Comparison of ENCODE assay signal across 12 cellular contexts in the genomic region with DNA sequence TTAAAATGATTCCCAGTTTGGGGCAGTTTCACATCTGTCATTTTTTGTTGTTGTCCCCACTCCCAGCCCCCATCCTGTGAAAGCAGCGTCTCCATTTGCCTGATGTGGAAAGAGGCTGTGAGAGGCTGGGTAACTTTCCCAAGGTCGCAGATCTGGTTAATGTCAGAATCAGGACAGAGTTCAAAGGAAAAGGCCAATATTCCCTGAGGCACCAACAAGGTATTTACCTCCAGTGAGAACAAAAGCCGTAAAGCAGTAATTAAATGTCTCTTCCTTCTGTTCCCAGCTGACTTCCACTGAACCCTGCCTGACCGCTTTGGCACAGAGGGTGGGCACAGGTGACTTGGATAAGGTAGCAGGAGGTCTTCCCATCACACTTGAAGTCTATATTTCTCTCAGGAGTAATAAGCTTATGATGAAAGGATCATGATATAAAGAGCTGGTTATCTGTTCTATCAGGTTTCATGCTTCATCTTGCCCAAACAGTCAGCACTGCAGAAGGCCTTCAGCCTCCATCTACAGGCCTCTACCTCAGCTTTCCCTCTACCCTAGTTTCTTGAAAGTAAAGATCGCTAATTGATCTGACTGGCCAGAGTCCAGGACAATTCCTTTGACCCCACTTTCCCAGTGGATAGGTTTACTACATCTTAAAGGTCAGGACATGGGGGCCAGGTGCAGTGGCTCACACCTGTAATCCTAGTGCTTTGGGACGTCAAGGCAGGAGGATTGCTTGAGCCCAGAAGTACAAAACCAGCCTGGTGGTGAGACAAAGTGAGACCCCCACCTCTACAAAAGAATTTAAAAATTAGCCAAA. TPM values are rescaled to one million over a fixed set of nuclear protein-coding genes. Genes with fewer than 3 reads are reported as not detected.
DNase-seq lines count a peak whose midpoint lies in the region; ATAC-seq and TF ChIP-seq lines count a peak whose summit lies in the region.
"Had no signal": no experiment of that assay in that cellular context is flagged by ENCODE, and none has a peak within 500 bp of the region (broad histone marks: within the 10 kb centered on the region; RNA-seq: fewer than 3 reads in every experiment).

No MANE protein-coding gene starts in this region.

- no peaks in the 10 kb centered on the region for H3K36me3 ChIP-seq in BLaER1 treated with 17β-estradiol and CSF1 and Interleukin-3, amounts not matched to agents 10 nM and 100 nM
- H3K36me3 ChIP-seq in Peyer's patch (no peaks in the 10 kb centered on the region), ovary (no peaks in the 10 kb centered on the region)

- WGBS in ovary, 3 donors: 62 to 68% (median 66%) methylated on average over 6 of the region's 6 CpGs

- no peaks in the 10 kb centered on the region for H3K27me3 ChIP-seq in BLaER1 treated with 17β-estradiol and CSF1 and Interleukin-3, amounts not matched to agents 10 nM and 100 nM
- H3K27me3 ChIP-seq in Peyer's patch (no peaks in the 10 kb centered on the region), ovary (no peaks in the 10 kb centered on the region)

- H3K9ac ChIP-seq in BLaER1 treated with 17β-estradiol and CSF1 and Interleukin-3, amounts not matched to agents 10 nM and 100 nM: peak overlapping the region in 2 of 11 experiments; percentile 34 to 54; a peak in 3 of 22 replicates

- no peak for TF ChIP-seq POLR2A in Peyer's patch (IDR thresholded peaks at IDR 0.05)
- no peak for TF ChIP-seq POLR2A in ovary (IDR thresholded peaks at IDR 0.05)

- DNase-seq in Peyer's patch (peak in 1 of 3 donors; percentile 55), epithelial cell of proximal tubule (ENCODE audit: low read depth) (no peak), ovary (peak in 2 of 5 donors; percentile 35 to 57), GM19240 (ENCODE audit: insufficient read length, low spot score) (no peak), NOMO-1 treated with DMSO at 0.1 percent for 48 hours (lab: John Stamatoyannopoulos, UW; ENCODE audit: unreplicated experiment) (no peak), foreskin melanocyte (no peak)
- DNase-seq: activated CD8-positive, alpha-beta memory T cell treated with anti-CD3 and anti-CD28 coated beads for 24 hours; CD4-positive, CD25-positive, alpha-beta regulatory T cell; effector CD8-positive, alpha-beta T cell had no signal

- peak overlapping the region in 6 of 11 experiments; percentile 25 to 81 (median 66); a peak in 10 of 22 replicates for H3K4me2 ChIP-seq in BLaER1 treated with 17β-estradiol and CSF1 and Interleukin-3, amounts not matched to agents 10 nM and 100 nM

- H3K9me3 ChIP-seq in BLaER1 treated with 17β-estradiol and CSF1 and Interleukin-3, amounts not matched to agents 10 nM and 100 nM (replicated peaks in 1 of 11): peaks cover 0 to 6% (median 0%) of the 10 kb centered on the region in 11 experiments; a peak in 3 of 22 replicates
- H3K9me3 ChIP-seq in Peyer's patch (no peaks in the 10 kb centered on the region), ovary (no peaks in the 10 kb centered on the region)

- ATAC-seq in GM18868 (IDR thresholded peaks at IDR 0.05; ENCODE audit: unreplicated experiment): no peak
- ATAC-seq: natural killer cell treated with Interleukin-12 subunit alpha and Interleukin-12 subunit beta and Interleukin-15 and Interleukin-18, amount 100 ng/mL, for 72 hours had no signal

- no peak for TF ChIP-seq CTCF in Peyer's patch (IDR thresholded peaks at IDR 0.05)
- no peak for TF ChIP-seq CTCF in epithelial cell of proximal tubule (conservative IDR thresholded peaks at IDR 0.05; ENCODE audit: low read depth, low read length)
- no peak for TF ChIP-seq CTCF in ovary (IDR thresholded peaks at IDR 0.05)

- peak overlapping the region in 4 of 11 experiments; percentile 14 to 77 (median 39); a peak in 6 of 22 replicates for H3K27ac ChIP-seq in BLaER1 treated with 17β-estradiol and CSF1 and Interleukin-3, amounts not matched to agents 10 nM and 100 nM
- H3K27ac ChIP-seq in Peyer's patch: peak overlapping the region; percentile 23 to 83 (median 50)
- peak overlapping the region; percentile 59 to 75 for H3K27ac ChIP-seq in ovary

- peaks cover 12 to 74% (median 43%) of the 10 kb centered on the region in 10 experiments; a peak in 18 of 20 replicates for H3K4me1 ChIP-seq in BLaER1 treated with 17β-estradiol and CSF1 and Interleukin-3, amounts not matched to agents 10 nM and 100 nM
- peaks cover 0 to 20% (median 3%) of the 10 kb centered on the region in 4 donors for H3K4me1 ChIP-seq in Peyer's patch
- peaks cover 13% of the 10 kb centered on the region for H3K4me1 ChIP-seq in ovary (ENCODE audit: insufficient read depth)

- no peak for TF ChIP-seq EP300 in ovary (IDR thresholded peaks at IDR 0.05)

- no peak overlapping the region for H3K4me3 ChIP-seq in BLaER1 treated with 17β-estradiol and CSF1 and Interleukin-3, amounts not matched to agents 10 nM and 100 nM
- H3K4me3 ChIP-seq in Peyer's patch (no peak overlapping the region), epithelial cell of proximal tubule (ENCODE audit: low read depth, low read length) (peak overlapping the region; percentile 30), ovary (no peak overlapping the region)

- H4K20me1 ChIP-seq in BLaER1 treated with 17β-estradiol and CSF1 and Interleukin-3, amounts not matched to agents 10 nM and 100 nM: no peaks in the 10 kb centered on the region

- intact Hi-C loops in ovary (cut with DNase I): no loop called here

RNA-seq across cellular contexts. Expression of gene C11orf91, which starts 9.4 kb away (rescaled TPM):
- total RNA-seq in Peyer's patch (not detected), epithelial cell of proximal tubule (not detected in 2 replicates), ovary (under 1 TPM in 1 of 7 donors, not detected in 6; 0.61 TPM)
- not detected for polyA plus RNA-seq in ovary
- total RNA-seq: CD4-positive, CD25-positive, alpha-beta regulatory T cell; natural killer cell treated with Interleukin-12 subunit alpha and Interleukin-12 subunit beta and Interleukin-15 and Interleukin-18, amount 100 ng/mL, for 72 hours had no signal
- polyA plus RNA-seq: CD4-positive, CD25-positive, alpha-beta regulatory T cell had no signal

RNA-seq across cellular contexts. Expression of gene CD59, which starts 45.0 kb away (rescaled TPM):
- total RNA-seq in Peyer's patch (10 to 100 TPM; 48.7 to 85.1 (median 56.1) TPM), epithelial cell of proximal tubule (427 and 615 TPM in 2 replicates), ovary (100 to 1,000 TPM in 6 of 7 donors, 10 to 100 TPM in 1; 73.0 to 394 (median 288) TPM)
- 100 to 1,000 TPM; 199 to 807 TPM for polyA plus RNA-seq in ovary
